ENCODE assay signal across 8 cellular contexts in genomic region chr12:6950944-6951540, GRCh38. TPM values are rescaled to one million over a fixed set of nuclear protein-coding genes. Genes with fewer than 3 reads are reported as not detected.
DNase-seq lines count a peak whose midpoint lies in the region; ATAC-seq and TF ChIP-seq lines count a peak whose summit lies in the region.

TSS of gene PTPN6 (plus strand) at chr12:6951356. CDS start at chr12:6951513, 157 bp downstream.

- WGBS in upper lobe of left lung, 2 donors = 64 to 72% methylated on average over 17 to 24 of the region's 25 CpGs

- TF ChIP-seq POLR2A in GM18951 (IDR thresholded peaks at IDR 0.05; ENCODE audit: extremely low read depth, insufficient read depth, insufficient read length) = peak; percentile 95
- peak in 3 of 4 donors; percentile 36 to 85 (median 45) for TF ChIP-seq POLR2A in upper lobe of left lung (IDR thresholded peaks at IDR 0.05)

- H3K27ac Mint-ChIP-seq in MCF 10A (ENCODE audit: low read depth, unreplicated experiment) (no peak within 1 kb of the TSS), mesothelial cell of epicardium (no peak within 1 kb of the TSS)

- no peaks in the 10 kb centered on the region for H3K27me3 ChIP-seq in RWPE2 (ENCODE audit: insufficient read depth, poor library complexity, severe bottlenecking)
- no peaks in the 10 kb centered on the region for H3K27me3 ChIP-seq in upper lobe of left lung

- no TSS peak for BruUV-seq in MCF 10A (replicated peaks; lab: Mats Ljungman, UMichigan)

- H3K4me1 Mint-ChIP-seq in MCF 10A (ENCODE audit: insufficient read depth, unreplicated experiment) (peaks cover 22% of the 10 kb centered on the region), mesothelial cell of epicardium (peaks cover 10% of the 10 kb centered on the region)

- H3K4me1 ChIP-seq in RWPE2 (ENCODE audit: insufficient read depth, poor library complexity, severe bottlenecking) = peaks cover 3% of the 10 kb centered on the region
- peaks cover 19 to 55% (median 41%) of the 10 kb centered on the region in 4 donors for H3K4me1 ChIP-seq in upper lobe of left lung

- ATAC-seq in RWPE2 (ENCODE audit: low read depth) (no peak), upper lobe of left lung (ENCODE audit: low FRiP score in 2 of 2) (peak; percentile 60 to 72), HG03095 (IDR thresholded peaks at IDR 0.05; ENCODE audit: unreplicated experiment) (no peak)

- CTCF ChIA-PET in MCF 10A (lab: Yijun Ruan, JAX) = interaction anchor here (3.1 kb wide), 1 partner anchor 14 kb away, joined by 12 read pairs; no protein-coding TSS in a partner anchor

- no peaks in the 10 kb centered on the region for H3K9me3 ChIP-seq in RWPE2 (ENCODE audit: severe bottlenecking)
- H3K9me3 ChIP-seq in upper lobe of left lung = no peaks in the 10 kb centered on the region

- H3K4me3 Mint-ChIP-seq in MCF 10A (ENCODE audit: unreplicated experiment) = no peak within 1 kb of the TSS
- H3K4me3 Mint-ChIP-seq in mesothelial cell of epicardium = no peak within 1 kb of the TSS

- H3K27me3 Mint-ChIP-seq in MCF 10A (ENCODE audit: insufficient read depth, unreplicated experiment) (no peaks in the 10 kb centered on the region), mesothelial cell of epicardium (ENCODE audit: low read depth) (no peaks in the 10 kb centered on the region)

- H3K27ac ChIP-seq in RWPE2 (ENCODE audit: poor library complexity, severe bottlenecking) (no peak within 1 kb of the TSS), upper lobe of left lung (peak within 1 kb of the TSS; percentile 81 to 97 (median 88))

- TF ChIP-seq CTCF in RWPE2 (IDR thresholded peaks at IDR 0.05; ENCODE audit: poor library complexity, severe bottlenecking) (no peak), MCF 10A (IDR thresholded peaks at IDR 0.05; ENCODE audit: unreplicated experiment) (no peak), mesothelial cell of epicardium (IDR thresholded peaks at IDR 0.05; ENCODE audit: unreplicated experiment) (no peak), upper lobe of left lung (IDR thresholded peaks at IDR 0.05) (no peak)

- H3K9me3 Mint-ChIP-seq in MCF 10A (ENCODE audit: unreplicated experiment) = no peaks in the 10 kb centered on the region
- no peaks in the 10 kb centered on the region for H3K9me3 Mint-ChIP-seq in mesothelial cell of epicardium

- POLR2A ChIA-PET in MCF 10A (lab: Yijun Ruan, JAX) = interaction anchor here (1.0 kb wide), 1 partner anchor 10 kb away, joined by 5 read pairs; no protein-coding TSS in a partner anchor

- in situ Hi-C loops in GM18951 (cut with MboI; ENCODE audit: low sequenced_read_pairs, unreplicated experiment) = no loop called here

- TF ChIP-seq EP300 in upper lobe of left lung (IDR thresholded peaks at IDR 0.05) = no peak

- DNase-seq in RWPE2 (ENCODE audit: low spot score) (peak; percentile 54), MCF 10A (ENCODE audit: unreplicated experiment) (no peak), mesothelial cell of epicardium (ENCODE audit: low spot score in 2 of 2, unreplicated experiment in 2 of 2) (no peak), upper lobe of left lung (peak; percentile 82 to 92), superior temporal gyrus (ENCODE audit: extremely low spot score) (no peak), GOT3 (lab: John Stamatoyannopoulos, UW) (no peak)

- intact Hi-C loops in MCF 10A (cut with micrococcal nuclease) = no loop called here

- H3K36me3 ChIP-seq in RWPE2 (ENCODE audit: low read depth) (no peaks in the 10 kb centered on the region), upper lobe of left lung (peaks cover 0 to 12% (median 9%) of the 10 kb centered on the region in 4 donors)

- peaks cover 5% of the 10 kb centered on the region for H3K36me3 Mint-ChIP-seq in MCF 10A (ENCODE audit: insufficient read depth, unreplicated experiment)
- no peaks in the 10 kb centered on the region for H3K36me3 Mint-ChIP-seq in mesothelial cell of epicardium

- H3K4me3 ChIP-seq in RWPE2 (ENCODE audit: severe bottlenecking) = no peak within 1 kb of the TSS
- H3K4me3 ChIP-seq in upper lobe of left lung = peak within 1 kb of the TSS; percentile 5 to 54 (median 47)

RNA-seq across cellular contexts. Expression of gene PTPN6, which starts in this region (rescaled TPM):
- 10.3 and 13.2 TPM in 2 replicates for total RNA-seq in MCF 10A (2022)
- 21.6 to 26.2 TPM (median 23.6 TPM) in 3 replicates for total RNA-seq in mesothelial cell of epicardium
- total RNA-seq in upper lobe of left lung = 100 to 1,000 TPM in 4 of 6 donors, 10 to 100 TPM in 2; 56.3 to 215 (median 114) TPM

Comparison
In these comparisons a context has a peak if more than half of its experiments do, and no peak if none do; other contexts are left out.
1. ATAC-seq: peak in upper lobe of left lung (2 of 2); none in RWPE2 (single experiment) and HG03095 (single experiment).
2. DNase-seq: peak in RWPE2 (single experiment) and upper lobe of left lung (2 of 2); none in MCF 10A (single experiment), mesothelial cell of epicardium (0 of 2), superior temporal gyrus (single experiment) and GOT3 (single experiment).